18 cellular contexts compared by ENCODE assay signal in the genomic region with DNA sequence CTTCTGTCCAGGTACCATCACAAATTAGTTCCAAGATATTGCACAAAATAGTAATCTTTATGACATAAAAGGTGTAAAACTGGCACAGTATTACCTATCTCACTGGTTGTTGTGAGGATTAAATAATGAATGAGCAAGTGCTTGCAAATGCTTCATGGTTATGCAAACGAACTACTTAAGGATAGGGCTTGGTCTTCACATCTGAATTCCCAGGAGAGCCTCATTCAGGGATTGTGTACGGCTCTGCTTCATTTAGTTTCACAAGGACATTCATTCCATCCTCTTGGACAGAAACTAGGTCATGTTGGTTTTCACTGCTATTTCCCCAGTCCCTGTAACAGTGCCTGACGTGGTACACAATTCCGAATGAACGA. TPM values are rescaled to one million over a fixed set of nuclear protein-coding genes. Genes with fewer than 3 reads are reported as not detected.
A peak's percentile ranks its signal among the peaks of the same experiment; 100 is the strongest.
DNase-seq lines count a peak whose midpoint lies in the region; ATAC-seq, FAIRE-seq and TF ChIP-seq lines count a peak whose summit lies in the region.
"Had no signal": no experiment of that assay in that cellular context is flagged by ENCODE, and none has a peak within 500 bp of the region (broad histone marks: within the 10 kb centered on the region; RNA-seq: fewer than 3 reads in every experiment).

No MANE protein-coding gene starts in this region.

- peak; percentile 24 for ATAC-seq in sciatic nerve
- ATAC-seq: CD8-positive, alpha-beta T cell; HCT116 had no signal

- peaks cover 9% of the 10 kb centered on the region for H3K9me3 ChIP-seq in Caco-2
- H3K9me3 ChIP-seq: MG63 had no signal

- CTCF ChIA-PET in Caco-2 (lab: Charles Lee), result no interaction called here

- H3K27me3 Mint-ChIP-seq in Caco-2 (ENCODE audit: insufficient read depth, unreplicated experiment), result no peaks in the 10 kb centered on the region
- H3K27me3 Mint-ChIP-seq: brain had no signal

- TF ChIP-seq CTCF in epithelial cell of esophagus (IDR thresholded peaks at IDR 0.05; ENCODE audit: insufficient read depth, low read depth, low read length, missing control alignments), result no peak
- TF ChIP-seq CTCF in Caco-2 (IDR thresholded peaks at IDR 0.05; ENCODE audit: insufficient read depth in 1 of 2, low read depth in 1 of 2, low read length in 1 of 2, severe bottlenecking in 1 of 2, unreplicated experiment in 1 of 2), result no peak

- POLR2A ChIA-PET in Caco-2 (lab: Charles Lee), result no interaction called here

- no peak overlapping the region for H3K4me3 Mint-ChIP-seq in Caco-2 (ENCODE audit: unreplicated experiment)
- H3K4me3 Mint-ChIP-seq: CD8-positive, alpha-beta T cell had no signal

- no peak for TF ChIP-seq POLR2A in H54 (IDR thresholded peaks at IDR 0.05; ENCODE audit: low read depth, low read length)

- peak; percentile 6 for FAIRE-seq in H54 (lab: Jason Lieb, UNC)
- FAIRE-seq: endothelial cell of umbilical vein, RCC 7860 had no signal

- DNase-seq in H54 (ENCODE audit: insufficient read length, low spot score) (no peak), NCI-H69 (lab: John Stamatoyannopoulos, UW) (peak; percentile 80), epithelial cell of esophagus (ENCODE audit: low read depth) (peak; percentile 41), sciatic nerve (ENCODE audit: low spot score) (no peak), iPS-NIHi11 (ENCODE audit: low spot score) (no peak), NCI-H146 treated with DMSO at 0.1 percent for 48 hours (lab: John Stamatoyannopoulos, UW; ENCODE audit: unreplicated experiment) (no peak), SW480 (ENCODE audit: low spot score) (no peak), Caco-2 (no peak)
- DNase-seq: activated CD4-positive, alpha-beta T cell treated with anti-CD3 and anti-CD28 coated beads, Interleukin-2, amount 50 U/mL, for 48 hours; activated effector memory CD4-positive, alpha-beta T cell treated with anti-CD3 and anti-CD28 coated beads, Interleukin-2, amount 50 U/mL, for 16 hours; CD8-positive, alpha-beta T cell; MG63; occipital lobe had no signal

- H3K4me3 ChIP-seq in epithelial cell of esophagus (ENCODE audit: low read length), result no peak overlapping the region
- no peak overlapping the region for H3K4me3 ChIP-seq in Caco-2 (ENCODE audit: low read depth, low read length)
- H3K4me3 ChIP-seq: MG63 had no signal

- no peaks in the 10 kb centered on the region for H3K4me1 ChIP-seq in Caco-2

- H3K36me3 Mint-ChIP-seq in Caco-2 (ENCODE audit: insufficient read depth, unreplicated experiment), result no peaks in the 10 kb centered on the region
- H3K36me3 Mint-ChIP-seq: brain; CD8-positive, alpha-beta T cell had no signal

- no peaks in the 10 kb centered on the region for H3K27me3 ChIP-seq in Caco-2 (replicated peaks; ENCODE audit: control insufficient read depth, insufficient read depth, low read length)
- H3K27me3 ChIP-seq: MG63 had no signal

- no peaks in the 10 kb centered on the region for H3K36me3 ChIP-seq in Caco-2 (ENCODE audit: control insufficient read depth, insufficient read depth, low read length)
- H3K36me3 ChIP-seq: MG63 had no signal

- peaks cover 11% of the 10 kb centered on the region for H3K9me3 Mint-ChIP-seq in Caco-2 (ENCODE audit: unreplicated experiment)

- BruUV-seq in Caco-2 (replicated peaks; lab: Mats Ljungman, UMichigan), result no TSS peak

- intact Hi-C loops in sciatic nerve (cut with DNase I), result no loop called here
- intact Hi-C loops in Caco-2 (cut with micrococcal nuclease; ENCODE audit: unreplicated experiment), result no loop called here

- H3K4me1 Mint-ChIP-seq in Caco-2 (ENCODE audit: low read depth, unreplicated experiment), result no peaks in the 10 kb centered on the region

- no peak overlapping the region for H3K27ac Mint-ChIP-seq in Caco-2 (ENCODE audit: unreplicated experiment)
- H3K27ac Mint-ChIP-seq: CD8-positive, alpha-beta T cell had no signal

RNA-seq across cellular contexts. Expression of a gene that starts 12.1 kb away (rescaled TPM):
- total RNA-seq in sciatic nerve (7.6 TPM), Caco-2 (2022) (0.07 and 0.09 TPM in 2 replicates)
- total RNA-seq: CD8-positive, alpha-beta T cell; lung microvascular endothelial cell had no signal

Comparison
In these comparisons a context has a peak if more than half of its experiments do, and no peak if none do; other contexts are left out.
1. DNase-seq: peak in NCI-H69 (single experiment) and epithelial cell of esophagus (single experiment); none in H54 (single experiment), sciatic nerve (single experiment), iPS-NIHi11 (single experiment), NCI-H146 treated with DMSO at 0.1 percent for 48 hours (single experiment), SW480 (single experiment) and Caco-2 (0 of 2).